Comparison of ENCODE assay signal across 1 cellular context in the genomic region with DNA sequence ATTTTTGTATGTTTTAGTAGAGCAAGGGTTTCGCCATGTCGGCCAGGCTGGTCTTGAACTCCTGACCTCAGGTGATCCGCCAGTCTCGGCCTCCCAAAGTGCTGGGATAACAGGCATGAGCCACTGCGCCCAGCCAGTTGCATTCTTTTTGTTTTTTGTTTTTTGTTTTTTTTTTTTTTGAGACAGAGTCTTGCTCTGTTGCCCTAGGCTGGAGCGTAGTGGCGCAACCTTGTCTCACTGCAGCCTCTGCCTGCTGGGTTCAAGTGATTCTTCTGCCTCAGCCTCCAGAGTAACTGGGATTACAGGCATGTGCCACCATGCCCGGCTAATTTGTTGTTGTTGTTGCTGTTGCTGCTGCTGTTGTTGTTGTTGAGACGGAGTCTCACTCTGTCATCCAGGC. TPM values are rescaled to one million over a fixed set of nuclear protein-coding genes. Genes with fewer than 3 reads are reported as not detected.
"Had no signal": no experiment of that assay in that cellular context is flagged by ENCODE, and none has a peak within 500 bp of the region (broad histone marks: within the 10 kb centered on the region; RNA-seq: fewer than 3 reads in every experiment).

No MANE protein-coding gene starts in this region.

RNA-seq across cellular contexts. Expression of a gene that starts 29.4 kb away (rescaled TPM):
- total RNA-seq: GM12878 had no signal
- polyA plus RNA-seq: GM12878 had no signal
